In the genomic region with DNA sequence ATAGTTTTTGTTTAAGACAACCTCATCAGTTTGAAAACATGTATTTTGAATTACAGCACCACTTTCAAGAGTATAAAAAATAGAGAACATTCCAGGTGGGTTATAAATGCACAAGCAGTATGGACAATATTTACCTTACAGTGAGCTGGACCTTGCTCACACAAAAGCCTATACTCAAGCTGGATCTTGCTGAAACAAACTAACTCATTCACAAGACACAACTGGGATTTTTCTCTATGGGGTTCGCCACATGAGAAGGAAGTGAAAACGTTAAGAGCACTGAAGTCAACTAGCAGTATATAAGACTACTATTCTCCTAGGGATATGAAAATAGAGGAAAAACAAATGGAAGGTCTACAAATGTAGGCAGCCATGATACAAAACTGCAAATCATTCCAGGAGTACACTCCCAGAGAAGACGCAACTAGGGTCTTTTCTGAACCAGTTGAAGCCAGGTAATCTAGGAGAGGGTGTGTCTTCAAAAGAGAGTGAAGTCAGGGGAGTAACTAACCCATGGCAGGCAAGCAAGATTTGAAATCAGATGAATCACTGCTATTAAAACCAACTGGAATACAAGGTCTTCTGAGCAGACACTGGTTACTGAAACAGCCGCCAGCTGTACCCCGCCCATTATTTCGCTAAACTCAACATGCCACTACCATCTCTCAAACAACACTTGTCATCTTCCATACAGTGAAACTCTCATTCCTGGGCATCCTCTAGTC, we compare ENCODE assay signal across 1 cellular context.
TF ChIP-seq lines count a peak whose summit lies in the region.

No MANE protein-coding gene starts in this region.

TF ChIP-seq in HepG2, 621 proteins besides CTCF, POLR2A, EP300 and RAD21 (continued from another document and continues in another):
- TF ChIP-seq, protein P1, sequence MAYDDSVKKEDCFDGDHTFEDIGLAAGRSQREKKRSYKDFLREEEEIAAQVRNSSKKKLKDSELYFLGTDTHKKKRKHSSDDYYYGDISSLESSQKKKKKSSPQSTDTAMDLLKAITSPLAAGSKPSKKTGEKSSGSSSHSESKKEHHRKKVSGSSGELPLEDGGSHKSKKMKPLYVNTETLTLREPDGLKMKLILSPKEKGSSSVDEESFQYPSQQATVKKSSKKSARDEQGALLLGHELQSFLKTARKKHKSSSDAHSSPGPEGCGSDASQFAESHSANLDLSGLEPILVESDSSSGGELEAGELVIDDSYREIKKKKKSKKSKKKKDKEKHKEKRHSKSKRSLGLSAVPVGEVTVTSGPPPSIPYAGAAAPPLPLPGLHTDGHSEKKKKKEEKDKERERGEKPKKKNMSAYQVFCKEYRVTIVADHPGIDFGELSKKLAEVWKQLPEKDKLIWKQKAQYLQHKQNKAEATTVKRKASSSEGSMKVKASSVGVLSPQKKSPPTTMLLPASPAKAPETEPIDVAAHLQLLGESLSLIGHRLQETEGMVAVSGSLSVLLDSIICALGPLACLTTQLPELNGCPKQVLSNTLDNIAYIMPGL (CRISPR knock-in tag; IDR thresholded peaks at IDR 0.05; ENCODE audit: borderline replicate concordance in 1 of 2, low read depth in 1 of 2): no peak
- TF ChIP-seq SP2 (CRISPR knock-in tag; IDR thresholded peaks at IDR 0.05) (no peak), ZFY (CRISPR knock-in tag; IDR thresholded peaks at IDR 0.05) (peak; percentile 7; the same call in 1 of the 2 replicates), RCOR2 (CRISPR knock-in tag; IDR thresholded peaks at IDR 0.05) (no peak), MEIS1 (CRISPR knock-in tag; IDR thresholded peaks at IDR 0.05; ENCODE audit: borderline replicate concordance) (no peak), MXI1 (IDR thresholded peaks at IDR 0.05; ENCODE audit: borderline replicate concordance, low read depth, low read length) (peak; percentile 34; the same call in 1 of the 3 replicates), ZNF629 (CRISPR knock-in tag; conservative IDR thresholded peaks at IDR 0.05) (no peak), PRMT3 (CRISPR knock-in tag; IDR thresholded peaks at IDR 0.05; ENCODE audit: borderline replicate concordance, low read depth) (no peak), TAF1 (CRISPR knock-in tag; IDR thresholded peaks at IDR 0.05) (no peak), ZNF510 (CRISPR knock-in tag; IDR thresholded peaks at IDR 0.05; ENCODE audit: low read depth) (0 out of 2 replicates have a peak, but pooled peaks have one; percentile 21), NRL (CRISPR knock-in tag; IDR thresholded peaks at IDR 0.05; ENCODE audit: borderline replicate concordance) (no peak), PRPF4 (IDR thresholded peaks at IDR 0.05; ENCODE audit: low read depth, low read length, poor library complexity, severe bottlenecking) (peak; percentile 59), JUND (CRISPR knock-in tag; IDR thresholded peaks at IDR 0.05) (no peak), ZNF530 (CRISPR knock-in tag; IDR thresholded peaks at IDR 0.05; ENCODE audit: low read depth) (no peak), KLF12 (CRISPR knock-in tag; IDR thresholded peaks at IDR 0.05; ENCODE audit: borderline replicate concordance) (0 out of 2 replicates have a peak, but pooled peaks have one; percentile 33), ZNF557 (CRISPR knock-in tag; IDR thresholded peaks at IDR 0.05) (no peak), DMAP1 (CRISPR knock-in tag; IDR thresholded peaks at IDR 0.05) (no peak), ZNF547 (CRISPR knock-in tag; IDR thresholded peaks at IDR 0.05) (peak; percentile 37; the same call in 1 of the 2 replicates), ZKSCAN8 (CRISPR knock-in tag; IDR thresholded peaks at IDR 0.05; ENCODE audit: borderline replicate concordance) (peak; percentile 74; the same call in 1 of the 2 replicates), NR1H2 (CRISPR knock-in tag; IDR thresholded peaks at IDR 0.05; ENCODE audit: borderline replicate concordance, low read depth) (no peak), ZKSCAN5 (CRISPR knock-in tag; IDR thresholded peaks at IDR 0.05) (no peak), ZNF121 (CRISPR knock-in tag; IDR thresholded peaks at IDR 0.05) (no peak), ZNF441 (CRISPR knock-in tag; IDR thresholded peaks at IDR 0.05; ENCODE audit: borderline replicate concordance) (no peak; the same call in 1 of the 2 replicates), NFKB2 (CRISPR knock-in tag; IDR thresholded peaks at IDR 0.05; ENCODE audit: borderline replicate concordance) (no peak), GTF3A (CRISPR knock-in tag; conservative IDR thresholded peaks at IDR 0.05) (no peak), ZNF878 (CRISPR knock-in tag; IDR thresholded peaks at IDR 0.05) (0 out of 2 replicates have a peak, but pooled peaks have one; percentile 10), ELF4 (CRISPR knock-in tag; IDR thresholded peaks at IDR 0.05; ENCODE audit: borderline replicate concordance) (0 out of 2 replicates have a peak, but pooled peaks have one; percentile 37)
- TF ChIP-seq, protein P2, sequence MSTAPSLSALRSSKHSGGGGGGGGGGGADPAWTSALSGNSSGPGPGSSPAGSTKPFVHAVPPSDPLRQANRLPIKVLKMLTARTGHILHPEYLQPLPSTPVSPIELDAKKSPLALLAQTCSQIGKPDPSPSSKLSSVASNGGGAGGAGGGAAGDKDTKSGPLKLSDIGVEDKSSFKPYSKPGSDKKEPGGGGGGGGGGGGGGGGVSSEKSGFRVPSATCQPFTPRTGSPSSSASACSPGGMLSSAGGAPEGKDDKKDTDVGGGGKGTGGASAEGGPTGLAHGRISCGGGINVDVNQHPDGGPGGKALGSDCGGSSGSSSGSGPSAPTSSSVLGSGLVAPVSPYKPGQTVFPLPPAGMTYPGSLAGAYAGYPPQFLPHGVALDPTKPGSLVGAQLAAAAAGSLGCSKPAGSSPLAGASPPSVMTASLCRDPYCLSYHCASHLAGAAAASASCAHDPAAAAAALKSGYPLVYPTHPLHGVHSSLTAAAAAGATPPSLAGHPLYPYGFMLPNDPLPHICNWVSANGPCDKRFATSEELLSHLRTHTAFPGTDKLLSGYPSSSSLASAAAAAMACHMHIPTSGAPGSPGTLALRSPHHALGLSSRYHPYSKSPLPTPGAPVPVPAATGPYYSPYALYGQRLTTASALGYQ (CRISPR knock-in tag; IDR thresholded peaks at IDR 0.05): peak; percentile 31; the same call in 1 of the 2 replicates
- TF ChIP-seq, protein P3, sequence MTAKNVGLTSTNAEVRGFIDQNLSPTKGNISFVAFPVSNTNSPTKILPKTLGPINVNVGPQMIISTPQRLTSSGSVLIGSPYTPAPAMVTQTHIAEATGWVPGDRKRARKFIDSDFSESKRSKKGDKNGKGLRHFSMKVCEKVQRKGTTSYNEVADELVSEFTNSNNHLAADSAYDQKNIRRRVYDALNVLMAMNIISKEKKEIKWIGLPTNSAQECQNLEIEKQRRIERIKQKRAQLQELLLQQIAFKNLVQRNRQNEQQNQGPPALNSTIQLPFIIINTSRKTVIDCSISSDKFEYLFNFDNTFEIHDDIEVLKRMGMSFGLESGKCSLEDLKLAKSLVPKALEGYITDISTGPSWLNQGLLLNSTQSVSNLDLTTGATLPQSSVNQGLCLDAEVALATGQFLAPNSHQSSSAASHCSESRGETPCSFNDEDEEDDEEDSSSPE (CRISPR knock-in tag; IDR thresholded peaks at IDR 0.05): no peak
- TF ChIP-seq, protein P4, sequence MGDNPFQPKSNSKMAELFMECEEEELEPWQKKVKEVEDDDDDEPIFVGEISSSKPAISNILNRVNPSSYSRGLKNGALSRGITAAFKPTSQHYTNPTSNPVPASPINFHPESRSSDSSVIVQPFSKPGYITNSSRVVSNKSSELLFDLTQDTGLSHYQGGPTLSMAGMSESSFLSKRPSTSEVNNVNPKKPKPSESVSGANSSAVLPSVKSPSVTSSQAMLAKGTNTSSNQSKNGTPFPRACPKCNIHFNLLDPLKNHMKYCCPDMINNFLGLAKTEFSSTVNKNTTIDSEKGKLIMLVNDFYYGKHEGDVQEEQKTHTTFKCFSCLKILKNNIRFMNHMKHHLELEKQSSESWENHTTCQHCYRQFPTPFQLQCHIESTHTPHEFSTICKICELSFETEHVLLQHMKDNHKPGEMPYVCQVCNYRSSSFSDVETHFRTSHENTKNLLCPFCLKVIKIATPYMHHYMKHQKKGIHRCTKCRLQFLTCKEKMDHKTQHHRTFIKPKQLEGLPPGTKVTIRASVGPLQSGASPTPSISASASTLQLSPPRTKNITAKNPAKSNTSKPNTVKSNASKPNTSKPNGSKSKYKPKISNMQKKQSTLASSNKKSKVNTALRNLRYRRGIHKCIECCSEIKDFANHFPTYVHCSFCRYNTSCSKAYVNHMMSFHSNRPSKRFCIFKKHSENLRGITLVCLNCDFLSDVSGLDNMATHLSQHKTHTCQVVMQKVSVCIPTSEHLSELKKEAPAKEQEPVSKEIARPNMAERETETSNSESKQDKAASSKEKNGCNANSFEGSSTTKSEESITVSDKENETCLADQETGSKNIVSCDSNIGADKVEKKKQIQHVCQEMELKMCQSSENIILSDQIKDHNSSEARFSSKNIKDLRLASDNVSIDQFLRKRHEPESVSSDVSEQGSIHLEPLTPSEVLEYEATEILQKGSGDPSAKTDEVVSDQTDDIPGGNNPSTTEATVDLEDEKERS (CRISPR knock-in tag; IDR thresholded peaks at IDR 0.05): no peak
- TF ChIP-seq, protein P5, sequence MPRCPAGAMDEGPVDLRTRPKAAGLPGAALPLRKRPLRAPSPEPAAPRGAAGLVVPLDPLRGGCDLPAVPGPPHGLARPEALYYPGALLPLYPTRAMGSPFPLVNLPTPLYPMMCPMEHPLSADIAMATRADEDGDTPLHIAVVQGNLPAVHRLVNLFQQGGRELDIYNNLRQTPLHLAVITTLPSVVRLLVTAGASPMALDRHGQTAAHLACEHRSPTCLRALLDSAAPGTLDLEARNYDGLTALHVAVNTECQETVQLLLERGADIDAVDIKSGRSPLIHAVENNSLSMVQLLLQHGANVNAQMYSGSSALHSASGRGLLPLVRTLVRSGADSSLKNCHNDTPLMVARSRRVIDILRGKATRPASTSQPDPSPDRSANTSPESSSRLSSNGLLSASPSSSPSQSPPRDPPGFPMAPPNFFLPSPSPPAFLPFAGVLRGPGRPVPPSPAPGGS (CRISPR knock-in tag; IDR thresholded peaks at IDR 0.05): no peak
- TF ChIP-seq, protein P6, sequence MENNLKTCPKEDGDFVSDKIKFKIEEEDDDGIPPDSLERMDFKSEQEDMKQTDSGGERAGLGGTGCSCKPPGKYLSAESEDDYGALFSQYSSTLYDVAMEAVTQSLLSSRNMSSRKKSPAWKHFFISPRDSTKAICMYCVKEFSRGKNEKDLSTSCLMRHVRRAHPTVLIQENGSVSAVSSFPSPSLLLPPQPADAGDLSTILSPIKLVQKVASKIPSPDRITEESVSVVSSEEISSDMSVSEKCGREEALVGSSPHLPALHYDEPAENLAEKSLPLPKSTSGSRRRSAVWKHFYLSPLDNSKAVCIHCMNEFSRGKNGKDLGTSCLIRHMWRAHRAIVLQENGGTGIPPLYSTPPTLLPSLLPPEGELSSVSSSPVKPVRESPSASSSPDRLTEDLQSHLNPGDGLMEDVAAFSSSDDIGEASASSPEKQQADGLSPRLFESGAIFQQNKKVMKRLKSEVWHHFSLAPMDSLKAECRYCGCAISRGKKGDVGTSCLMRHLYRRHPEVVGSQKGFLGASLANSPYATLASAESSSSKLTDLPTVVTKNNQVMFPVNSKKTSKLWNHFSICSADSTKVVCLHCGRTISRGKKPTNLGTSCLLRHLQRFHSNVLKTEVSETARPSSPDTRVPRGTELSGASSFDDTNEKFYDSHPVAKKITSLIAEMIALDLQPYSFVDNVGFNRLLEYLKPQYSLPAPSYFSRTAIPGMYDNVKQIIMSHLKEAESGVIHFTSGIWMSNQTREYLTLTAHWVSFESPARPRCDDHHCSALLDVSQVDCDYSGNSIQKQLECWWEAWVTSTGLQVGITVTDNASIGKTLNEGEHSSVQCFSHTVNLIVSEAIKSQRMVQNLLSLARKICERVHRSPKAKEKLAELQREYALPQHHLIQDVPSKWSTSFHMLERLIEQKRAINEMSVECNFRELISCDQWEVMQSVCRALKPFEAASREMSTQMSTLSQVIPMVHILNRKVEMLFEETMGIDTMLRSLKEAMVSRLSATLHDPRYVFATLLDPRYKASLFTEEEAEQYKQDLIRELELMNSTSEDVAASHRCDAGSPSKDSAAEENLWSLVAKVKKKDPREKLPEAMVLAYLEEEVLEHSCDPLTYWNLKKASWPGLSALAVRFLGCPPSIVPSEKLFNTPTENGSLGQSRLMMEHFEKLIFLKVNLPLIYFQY (CRISPR knock-in tag; IDR thresholded peaks at IDR 0.05; ENCODE audit: borderline replicate concordance): 0 out of 2 replicates have a peak, but pooled peaks have one; percentile 53
- TF ChIP-seq, protein P7, sequence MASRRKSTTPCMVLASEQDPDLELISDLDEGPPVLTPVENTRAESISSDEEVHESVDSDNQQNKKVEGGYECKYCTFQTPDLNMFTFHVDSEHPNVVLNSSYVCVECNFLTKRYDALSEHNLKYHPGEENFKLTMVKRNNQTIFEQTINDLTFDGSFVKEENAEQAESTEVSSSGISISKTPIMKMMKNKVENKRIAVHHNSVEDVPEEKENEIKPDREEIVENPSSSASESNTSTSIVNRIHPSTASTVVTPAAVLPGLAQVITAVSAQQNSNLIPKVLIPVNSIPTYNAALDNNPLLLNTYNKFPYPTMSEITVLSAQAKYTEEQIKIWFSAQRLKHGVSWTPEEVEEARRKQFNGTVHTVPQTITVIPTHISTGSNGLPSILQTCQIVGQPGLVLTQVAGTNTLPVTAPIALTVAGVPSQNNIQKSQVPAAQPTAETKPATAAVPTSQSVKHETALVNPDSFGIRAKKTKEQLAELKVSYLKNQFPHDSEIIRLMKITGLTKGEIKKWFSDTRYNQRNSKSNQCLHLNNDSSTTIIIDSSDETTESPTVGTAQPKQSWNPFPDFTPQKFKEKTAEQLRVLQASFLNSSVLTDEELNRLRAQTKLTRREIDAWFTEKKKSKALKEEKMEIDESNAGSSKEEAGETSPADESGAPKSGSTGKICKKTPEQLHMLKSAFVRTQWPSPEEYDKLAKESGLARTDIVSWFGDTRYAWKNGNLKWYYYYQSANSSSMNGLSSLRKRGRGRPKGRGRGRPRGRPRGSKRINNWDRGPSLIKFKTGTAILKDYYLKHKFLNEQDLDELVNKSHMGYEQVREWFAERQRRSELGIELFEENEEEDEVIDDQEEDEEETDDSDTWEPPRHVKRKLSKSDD (CRISPR knock-in tag; IDR thresholded peaks at IDR 0.05; ENCODE audit: low read depth): no peak
- TF ChIP-seq, protein P8, sequence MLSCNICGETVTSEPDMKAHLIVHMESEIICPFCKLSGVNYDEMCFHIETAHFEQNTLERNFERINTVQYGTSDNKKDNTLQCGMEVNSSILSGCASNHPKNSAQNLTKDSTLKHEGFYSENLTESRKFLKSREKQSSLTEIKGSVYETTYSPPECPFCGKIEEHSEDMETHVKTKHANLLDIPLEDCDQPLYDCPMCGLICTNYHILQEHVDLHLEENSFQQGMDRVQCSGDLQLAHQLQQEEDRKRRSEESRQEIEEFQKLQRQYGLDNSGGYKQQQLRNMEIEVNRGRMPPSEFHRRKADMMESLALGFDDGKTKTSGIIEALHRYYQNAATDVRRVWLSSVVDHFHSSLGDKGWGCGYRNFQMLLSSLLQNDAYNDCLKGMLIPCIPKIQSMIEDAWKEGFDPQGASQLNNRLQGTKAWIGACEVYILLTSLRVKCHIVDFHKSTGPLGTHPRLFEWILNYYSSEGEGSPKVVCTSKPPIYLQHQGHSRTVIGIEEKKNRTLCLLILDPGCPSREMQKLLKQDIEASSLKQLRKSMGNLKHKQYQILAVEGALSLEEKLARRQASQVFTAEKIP (CRISPR knock-in tag; IDR thresholded peaks at IDR 0.05; ENCODE audit: borderline replicate concordance): no peak
- TF ChIP-seq, protein P9, sequence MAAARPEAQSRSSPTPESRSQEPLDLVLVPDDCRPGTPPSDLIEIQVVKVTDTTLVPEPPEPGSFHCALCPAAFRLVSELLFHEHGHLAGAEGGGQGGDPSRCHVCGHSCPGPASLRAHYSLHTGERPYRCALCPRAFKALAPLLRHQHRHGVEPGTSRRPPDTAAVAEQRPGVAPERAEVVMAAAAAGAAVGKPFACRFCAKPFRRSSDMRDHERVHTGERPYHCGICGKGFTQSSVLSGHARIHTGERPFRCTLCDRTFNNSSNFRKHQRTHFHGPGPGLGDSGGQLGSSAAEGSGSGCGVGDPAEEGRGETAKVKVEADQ (CRISPR knock-in tag; IDR thresholded peaks at IDR 0.05; ENCODE audit: borderline replicate concordance): 0 out of 2 replicates have a peak, but pooled peaks have one; percentile 72
